In the genomic region with DNA sequence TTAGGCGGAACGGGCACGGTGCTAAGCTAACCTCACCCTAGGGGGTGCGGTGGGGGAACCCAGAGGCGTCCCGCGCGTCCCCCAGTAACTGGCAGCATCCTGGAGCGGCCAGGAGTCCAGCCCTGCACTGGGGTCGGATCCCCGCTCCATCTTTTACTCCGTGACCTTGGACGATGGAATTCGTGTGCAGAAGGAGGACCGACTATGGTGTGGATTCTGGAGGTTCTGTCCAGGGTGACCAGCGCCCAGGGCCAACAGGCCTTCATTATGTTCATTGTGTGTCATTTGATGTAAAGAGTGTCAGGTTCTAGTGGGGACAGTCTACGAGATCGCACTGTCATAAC, we compare ENCODE assay signal across 1 cellular context.
A peak's percentile ranks its signal among the peaks of the same experiment; 100 is the strongest.
TF ChIP-seq lines count a peak whose summit lies in the region.

No MANE protein-coding gene starts in this region.

TF ChIP-seq in HepG2, 621 proteins besides CTCF, POLR2A, EP300 and RAD21 (continues in another document):
- TF ChIP-seq, protein P1, sequence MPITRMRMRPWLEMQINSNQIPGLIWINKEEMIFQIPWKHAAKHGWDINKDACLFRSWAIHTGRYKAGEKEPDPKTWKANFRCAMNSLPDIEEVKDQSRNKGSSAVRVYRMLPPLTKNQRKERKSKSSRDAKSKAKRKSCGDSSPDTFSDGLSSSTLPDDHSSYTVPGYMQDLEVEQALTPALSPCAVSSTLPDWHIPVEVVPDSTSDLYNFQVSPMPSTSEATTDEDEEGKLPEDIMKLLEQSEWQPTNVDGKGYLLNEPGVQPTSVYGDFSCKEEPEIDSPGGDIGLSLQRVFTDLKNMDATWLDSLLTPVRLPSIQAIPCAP (CRISPR knock-in tag; IDR thresholded peaks at IDR 0.05; ENCODE audit: low read depth), result no peak
- TF ChIP-seq RFXANK (CRISPR knock-in tag; IDR thresholded peaks at IDR 0.05), result no peak
- TF ChIP-seq GPN1 (CRISPR knock-in tag; IDR thresholded peaks at IDR 0.05; ENCODE audit: borderline replicate concordance), result no peak
- no peak for TF ChIP-seq MED13 (CRISPR knock-in tag; IDR thresholded peaks at IDR 0.05)
- TF ChIP-seq, protein P2, sequence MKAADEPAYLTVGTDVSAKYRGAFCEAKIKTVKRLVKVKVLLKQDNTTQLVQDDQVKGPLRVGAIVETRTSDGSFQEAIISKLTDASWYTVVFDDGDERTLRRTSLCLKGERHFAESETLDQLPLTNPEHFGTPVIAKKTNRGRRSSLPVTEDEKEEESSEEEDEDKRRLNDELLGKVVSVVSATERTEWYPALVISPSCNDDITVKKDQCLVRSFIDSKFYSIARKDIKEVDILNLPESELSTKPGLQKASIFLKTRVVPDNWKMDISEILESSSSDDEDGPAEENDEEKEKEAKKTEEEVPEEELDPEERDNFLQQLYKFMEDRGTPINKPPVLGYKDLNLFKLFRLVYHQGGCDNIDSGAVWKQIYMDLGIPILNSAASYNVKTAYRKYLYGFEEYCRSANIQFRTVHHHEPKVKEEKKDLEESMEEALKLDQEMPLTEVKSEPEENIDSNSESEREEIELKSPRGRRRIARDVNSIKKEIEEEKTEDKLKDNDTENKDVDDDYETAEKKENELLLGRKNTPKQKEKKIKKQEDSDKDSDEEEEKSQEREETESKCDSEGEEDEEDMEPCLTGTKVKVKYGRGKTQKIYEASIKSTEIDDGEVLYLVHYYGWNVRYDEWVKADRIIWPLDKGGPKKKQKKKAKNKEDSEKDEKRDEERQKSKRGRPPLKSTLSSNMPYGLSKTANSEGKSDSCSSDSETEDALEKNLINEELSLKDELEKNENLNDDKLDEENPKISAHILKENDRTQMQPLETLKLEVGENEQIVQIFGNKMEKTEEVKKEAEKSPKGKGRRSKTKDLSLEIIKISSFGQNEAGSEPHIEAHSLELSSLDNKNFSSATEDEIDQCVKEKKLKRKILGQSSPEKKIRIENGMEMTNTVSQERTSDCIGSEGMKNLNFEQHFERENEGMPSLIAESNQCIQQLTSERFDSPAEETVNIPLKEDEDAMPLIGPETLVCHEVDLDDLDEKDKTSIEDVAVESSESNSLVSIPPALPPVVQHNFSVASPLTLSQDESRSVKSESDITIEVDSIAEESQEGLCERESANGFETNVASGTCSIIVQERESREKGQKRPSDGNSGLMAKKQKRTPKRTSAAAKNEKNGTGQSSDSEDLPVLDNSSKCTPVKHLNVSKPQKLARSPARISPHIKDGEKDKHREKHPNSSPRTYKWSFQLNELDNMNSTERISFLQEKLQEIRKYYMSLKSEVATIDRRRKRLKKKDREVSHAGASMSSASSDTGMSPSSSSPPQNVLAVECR (CRISPR knock-in tag; IDR thresholded peaks at IDR 0.05; ENCODE audit: borderline replicate concordance), result no peak
- no peak for TF ChIP-seq ZNF44 (CRISPR knock-in tag; IDR thresholded peaks at IDR 0.05)
- TF ChIP-seq, protein P3, sequence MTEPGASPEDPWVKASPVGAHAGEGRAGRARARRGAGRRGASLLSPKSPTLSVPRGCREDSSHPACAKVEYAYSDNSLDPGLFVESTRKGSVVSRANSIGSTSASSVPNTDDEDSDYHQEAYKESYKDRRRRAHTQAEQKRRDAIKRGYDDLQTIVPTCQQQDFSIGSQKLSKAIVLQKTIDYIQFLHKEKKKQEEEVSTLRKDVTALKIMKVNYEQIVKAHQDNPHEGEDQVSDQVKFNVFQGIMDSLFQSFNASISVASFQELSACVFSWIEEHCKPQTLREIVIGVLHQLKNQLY (CRISPR knock-in tag; IDR thresholded peaks at IDR 0.05), result no peak
- TF ChIP-seq FIP1L1 (IDR thresholded peaks at IDR 0.05; ENCODE audit: borderline replicate concordance, insufficient read depth, low read depth, low read length), result no peak
- no peak for TF ChIP-seq TBX2 (CRISPR knock-in tag; IDR thresholded peaks at IDR 0.05; ENCODE audit: borderline replicate concordance)
- no peak for TF ChIP-seq ZC3H4 (CRISPR knock-in tag; IDR thresholded peaks at IDR 0.05; ENCODE audit: borderline replicate concordance)
- TF ChIP-seq, protein P4, sequence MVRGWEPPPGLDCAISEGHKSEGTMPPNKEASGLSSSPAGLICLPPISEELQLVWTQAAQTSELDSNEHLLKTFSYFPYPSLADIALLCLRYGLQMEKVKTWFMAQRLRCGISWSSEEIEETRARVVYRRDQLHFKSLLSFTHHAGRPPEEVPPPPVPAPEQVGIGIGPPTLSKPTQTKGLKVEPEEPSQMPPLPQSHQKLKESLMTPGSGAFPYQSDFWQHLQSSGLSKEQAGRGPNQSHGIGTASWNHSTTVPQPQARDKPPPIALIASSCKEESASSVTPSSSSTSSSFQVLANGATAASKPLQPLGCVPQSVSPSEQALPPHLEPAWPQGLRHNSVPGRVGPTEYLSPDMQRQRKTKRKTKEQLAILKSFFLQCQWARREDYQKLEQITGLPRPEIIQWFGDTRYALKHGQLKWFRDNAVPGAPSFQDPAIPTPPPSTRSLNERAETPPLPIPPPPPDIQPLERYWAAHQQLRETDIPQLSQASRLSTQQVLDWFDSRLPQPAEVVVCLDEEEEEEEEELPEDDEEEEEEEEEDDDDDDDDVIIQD (CRISPR knock-in tag; IDR thresholded peaks at IDR 0.05; ENCODE audit: low read depth), result no peak
- 0 out of 2 replicates have a peak, but pooled peaks have one; percentile 7 for TF ChIP-seq HNF4A (CRISPR knock-in tag; IDR thresholded peaks at IDR 0.05)
- TF ChIP-seq, protein P5, sequence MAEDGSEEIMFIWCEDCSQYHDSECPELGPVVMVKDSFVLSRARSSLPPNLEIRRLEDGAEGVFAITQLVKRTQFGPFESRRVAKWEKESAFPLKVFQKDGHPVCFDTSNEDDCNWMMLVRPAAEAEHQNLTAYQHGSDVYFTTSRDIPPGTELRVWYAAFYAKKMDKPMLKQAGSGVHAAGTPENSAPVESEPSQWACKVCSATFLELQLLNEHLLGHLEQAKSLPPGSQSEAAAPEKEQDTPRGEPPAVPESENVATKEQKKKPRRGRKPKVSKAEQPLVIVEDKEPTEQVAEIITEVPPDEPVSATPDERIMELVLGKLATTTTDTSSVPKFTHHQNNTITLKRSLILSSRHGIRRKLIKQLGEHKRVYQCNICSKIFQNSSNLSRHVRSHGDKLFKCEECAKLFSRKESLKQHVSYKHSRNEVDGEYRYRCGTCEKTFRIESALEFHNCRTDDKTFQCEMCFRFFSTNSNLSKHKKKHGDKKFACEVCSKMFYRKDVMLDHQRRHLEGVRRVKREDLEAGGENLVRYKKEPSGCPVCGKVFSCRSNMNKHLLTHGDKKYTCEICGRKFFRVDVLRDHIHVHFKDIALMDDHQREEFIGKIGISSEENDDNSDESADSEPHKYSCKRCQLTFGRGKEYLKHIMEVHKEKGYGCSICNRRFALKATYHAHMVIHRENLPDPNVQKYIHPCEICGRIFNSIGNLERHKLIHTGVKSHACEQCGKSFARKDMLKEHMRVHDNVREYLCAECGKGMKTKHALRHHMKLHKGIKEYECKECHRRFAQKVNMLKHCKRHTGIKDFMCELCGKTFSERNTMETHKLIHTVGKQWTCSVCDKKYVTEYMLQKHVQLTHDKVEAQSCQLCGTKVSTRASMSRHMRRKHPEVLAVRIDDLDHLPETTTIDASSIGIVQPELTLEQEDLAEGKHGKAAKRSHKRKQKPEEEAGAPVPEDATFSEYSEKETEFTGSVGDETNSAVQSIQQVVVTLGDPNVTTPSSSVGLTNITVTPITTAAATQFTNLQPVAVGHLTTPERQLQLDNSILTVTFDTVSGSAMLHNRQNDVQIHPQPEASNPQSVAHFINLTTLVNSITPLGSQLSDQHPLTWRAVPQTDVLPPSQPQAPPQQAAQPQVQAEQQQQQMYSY (CRISPR knock-in tag; IDR thresholded peaks at IDR 0.05), result peak; percentile 78; the same call in 1 of the 2 replicates
- TF ChIP-seq ZBTB8A (CRISPR knock-in tag; IDR thresholded peaks at IDR 0.05; ENCODE audit: borderline replicate concordance, low read depth), result no peak
- no peak for TF ChIP-seq RBM22 (optimal IDR thresholded peaks at IDR 0.05; ENCODE audit: low read length)
- 0 out of 2 replicates have a peak, but pooled peaks have one; percentile 29 for TF ChIP-seq EED (CRISPR knock-in tag; IDR thresholded peaks at IDR 0.05)
- TF ChIP-seq, protein P6, sequence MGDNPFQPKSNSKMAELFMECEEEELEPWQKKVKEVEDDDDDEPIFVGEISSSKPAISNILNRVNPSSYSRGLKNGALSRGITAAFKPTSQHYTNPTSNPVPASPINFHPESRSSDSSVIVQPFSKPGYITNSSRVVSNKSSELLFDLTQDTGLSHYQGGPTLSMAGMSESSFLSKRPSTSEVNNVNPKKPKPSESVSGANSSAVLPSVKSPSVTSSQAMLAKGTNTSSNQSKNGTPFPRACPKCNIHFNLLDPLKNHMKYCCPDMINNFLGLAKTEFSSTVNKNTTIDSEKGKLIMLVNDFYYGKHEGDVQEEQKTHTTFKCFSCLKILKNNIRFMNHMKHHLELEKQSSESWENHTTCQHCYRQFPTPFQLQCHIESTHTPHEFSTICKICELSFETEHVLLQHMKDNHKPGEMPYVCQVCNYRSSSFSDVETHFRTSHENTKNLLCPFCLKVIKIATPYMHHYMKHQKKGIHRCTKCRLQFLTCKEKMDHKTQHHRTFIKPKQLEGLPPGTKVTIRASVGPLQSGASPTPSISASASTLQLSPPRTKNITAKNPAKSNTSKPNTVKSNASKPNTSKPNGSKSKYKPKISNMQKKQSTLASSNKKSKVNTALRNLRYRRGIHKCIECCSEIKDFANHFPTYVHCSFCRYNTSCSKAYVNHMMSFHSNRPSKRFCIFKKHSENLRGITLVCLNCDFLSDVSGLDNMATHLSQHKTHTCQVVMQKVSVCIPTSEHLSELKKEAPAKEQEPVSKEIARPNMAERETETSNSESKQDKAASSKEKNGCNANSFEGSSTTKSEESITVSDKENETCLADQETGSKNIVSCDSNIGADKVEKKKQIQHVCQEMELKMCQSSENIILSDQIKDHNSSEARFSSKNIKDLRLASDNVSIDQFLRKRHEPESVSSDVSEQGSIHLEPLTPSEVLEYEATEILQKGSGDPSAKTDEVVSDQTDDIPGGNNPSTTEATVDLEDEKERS (CRISPR knock-in tag; IDR thresholded peaks at IDR 0.05), result no peak
- TF ChIP-seq, protein P7, sequence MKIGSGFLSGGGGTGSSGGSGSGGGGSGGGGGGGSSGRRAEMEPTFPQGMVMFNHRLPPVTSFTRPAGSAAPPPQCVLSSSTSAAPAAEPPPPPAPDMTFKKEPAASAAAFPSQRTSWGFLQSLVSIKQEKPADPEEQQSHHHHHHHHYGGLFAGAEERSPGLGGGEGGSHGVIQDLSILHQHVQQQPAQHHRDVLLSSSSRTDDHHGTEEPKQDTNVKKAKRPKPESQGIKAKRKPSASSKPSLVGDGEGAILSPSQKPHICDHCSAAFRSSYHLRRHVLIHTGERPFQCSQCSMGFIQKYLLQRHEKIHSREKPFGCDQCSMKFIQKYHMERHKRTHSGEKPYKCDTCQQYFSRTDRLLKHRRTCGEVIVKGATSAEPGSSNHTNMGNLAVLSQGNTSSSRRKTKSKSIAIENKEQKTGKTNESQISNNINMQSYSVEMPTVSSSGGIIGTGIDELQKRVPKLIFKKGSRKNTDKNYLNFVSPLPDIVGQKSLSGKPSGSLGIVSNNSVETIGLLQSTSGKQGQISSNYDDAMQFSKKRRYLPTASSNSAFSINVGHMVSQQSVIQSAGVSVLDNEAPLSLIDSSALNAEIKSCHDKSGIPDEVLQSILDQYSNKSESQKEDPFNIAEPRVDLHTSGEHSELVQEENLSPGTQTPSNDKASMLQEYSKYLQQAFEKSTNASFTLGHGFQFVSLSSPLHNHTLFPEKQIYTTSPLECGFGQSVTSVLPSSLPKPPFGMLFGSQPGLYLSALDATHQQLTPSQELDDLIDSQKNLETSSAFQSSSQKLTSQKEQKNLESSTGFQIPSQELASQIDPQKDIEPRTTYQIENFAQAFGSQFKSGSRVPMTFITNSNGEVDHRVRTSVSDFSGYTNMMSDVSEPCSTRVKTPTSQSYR (CRISPR knock-in tag; IDR thresholded peaks at IDR 0.05; ENCODE audit: borderline replicate concordance), result no peak
- TF ChIP-seq HIVEP1 (CRISPR knock-in tag; IDR thresholded peaks at IDR 0.05), result no peak
- TF ChIP-seq ZNF292 (CRISPR knock-in tag; IDR thresholded peaks at IDR 0.05; ENCODE audit: borderline replicate concordance, low read depth), result no peak
- TF ChIP-seq, protein P8, sequence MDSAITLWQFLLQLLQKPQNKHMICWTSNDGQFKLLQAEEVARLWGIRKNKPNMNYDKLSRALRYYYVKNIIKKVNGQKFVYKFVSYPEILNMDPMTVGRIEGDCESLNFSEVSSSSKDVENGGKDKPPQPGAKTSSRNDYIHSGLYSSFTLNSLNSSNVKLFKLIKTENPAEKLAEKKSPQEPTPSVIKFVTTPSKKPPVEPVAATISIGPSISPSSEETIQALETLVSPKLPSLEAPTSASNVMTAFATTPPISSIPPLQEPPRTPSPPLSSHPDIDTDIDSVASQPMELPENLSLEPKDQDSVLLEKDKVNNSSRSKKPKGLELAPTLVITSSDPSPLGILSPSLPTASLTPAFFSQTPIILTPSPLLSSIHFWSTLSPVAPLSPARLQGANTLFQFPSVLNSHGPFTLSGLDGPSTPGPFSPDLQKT (CRISPR knock-in tag; IDR thresholded peaks at IDR 0.05; ENCODE audit: borderline replicate concordance), result no peak
- TF ChIP-seq HOXA3 (CRISPR knock-in tag; IDR thresholded peaks at IDR 0.05), result no peak
- TF ChIP-seq ETV5 (CRISPR knock-in tag; IDR thresholded peaks at IDR 0.05; ENCODE audit: borderline replicate concordance), result no peak
- TF ChIP-seq CENPT (CRISPR knock-in tag; IDR thresholded peaks at IDR 0.05; ENCODE audit: low read depth), result no peak
- TF ChIP-seq ZNF251 (CRISPR knock-in tag; IDR thresholded peaks at IDR 0.05), result no peak
- TF ChIP-seq, protein P9, sequence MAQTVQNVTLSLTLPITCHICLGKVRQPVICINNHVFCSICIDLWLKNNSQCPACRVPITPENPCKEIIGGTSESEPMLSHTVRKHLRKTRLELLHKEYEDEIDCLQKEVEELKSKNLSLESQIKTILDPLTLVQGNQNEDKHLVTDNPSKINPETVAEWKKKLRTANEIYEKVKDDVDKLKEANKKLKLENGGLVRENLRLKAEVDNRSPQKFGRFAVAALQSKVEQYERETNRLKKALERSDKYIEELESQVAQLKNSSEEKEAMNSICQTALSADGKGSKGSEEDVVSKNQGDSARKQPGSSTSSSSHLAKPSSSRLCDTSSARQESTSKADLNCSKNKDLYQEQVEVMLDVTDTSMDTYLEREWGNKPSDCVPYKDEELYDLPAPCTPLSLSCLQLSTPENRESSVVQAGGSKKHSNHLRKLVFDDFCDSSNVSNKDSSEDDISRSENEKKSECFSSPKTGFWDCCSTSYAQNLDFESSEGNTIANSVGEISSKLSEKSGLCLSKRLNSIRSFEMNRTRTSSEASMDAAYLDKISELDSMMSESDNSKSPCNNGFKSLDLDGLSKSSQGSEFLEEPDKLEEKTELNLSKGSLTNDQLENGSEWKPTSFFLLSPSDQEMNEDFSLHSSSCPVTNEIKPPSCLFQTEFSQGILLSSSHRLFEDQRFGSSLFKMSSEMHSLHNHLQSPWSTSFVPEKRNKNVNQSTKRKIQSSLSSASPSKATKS (CRISPR knock-in tag; IDR thresholded peaks at IDR 0.05), result no peak
- no peak for TF ChIP-seq SMYD3 (CRISPR knock-in tag; IDR thresholded peaks at IDR 0.05)
